ENCODE assay signal across 8 cellular contexts in genomic region chr4:173505924-173506779, GRCh38. TPM values are rescaled to one million over a fixed set of nuclear protein-coding genes. Genes with fewer than 3 reads are reported as not detected.
DNase-seq lines count a peak whose midpoint lies in the region; ATAC-seq and TF ChIP-seq lines count a peak whose summit lies in the region.
"Had no signal": no experiment of that assay in that cellular context is flagged by ENCODE, and none has a peak within 500 bp of the region (broad histone marks: within the 10 kb centered on the region; RNA-seq: fewer than 3 reads in every experiment).

No MANE protein-coding gene starts in this region.

- H3K79me2 ChIP-seq in hepatocyte (peaks cover 9% of the 10 kb centered on the region), smooth muscle cell (ENCODE audit: low read depth) (peaks cover 79% of the 10 kb centered on the region)

- H3K36me3 ChIP-seq in adipocyte (ENCODE audit: control insufficient read depth, insufficient read depth, low read length, severe bottlenecking), result no peaks in the 10 kb centered on the region
- H3K36me3 ChIP-seq in hepatocyte (replicated peaks; ENCODE audit: insufficient read depth, low read depth), result no peaks in the 10 kb centered on the region
- H3K36me3 ChIP-seq in smooth muscle cell (ENCODE audit: low read depth), result no peaks in the 10 kb centered on the region

- H3K4me3 ChIP-seq in adipocyte (ENCODE audit: low read length), result no peak overlapping the region
- H3K4me3 ChIP-seq in hepatocyte, result peak overlapping the region; percentile 14
- H3K4me3 ChIP-seq in smooth muscle cell, result peak overlapping the region; percentile 48

- H3K9me2 ChIP-seq in hepatocyte (replicated peaks; ENCODE audit: insufficient read depth), result no peaks in the 10 kb centered on the region

- H3K9me3 ChIP-seq in adipocyte (ENCODE audit: control insufficient read depth, low read length), result no peaks in the 10 kb centered on the region
- no peaks in the 10 kb centered on the region for H3K9me3 ChIP-seq in hepatocyte (ENCODE audit: low read depth)
- H3K9me3 ChIP-seq in smooth muscle cell (replicated peaks; ENCODE audit: low read depth), result no peaks in the 10 kb centered on the region

- DNase-seq in ELR (ENCODE audit: low read depth) (peak; percentile 46), NCI-H526 treated with DMSO at 0.1 percent for 48 hours (lab: John Stamatoyannopoulos, UW) (peak; percentile 24), adipocyte (ENCODE audit: low read depth) (peak; percentile 77), hepatocyte (ENCODE audit: low spot score) (peak; percentile 61), smooth muscle cell (lab: John Stamatoyannopoulos, UW; ENCODE audit: unreplicated experiment) (no peak)

- H3K27ac ChIP-seq in hepatocyte, result peak overlapping the region; percentile 2
- H3K27ac ChIP-seq in smooth muscle cell (ENCODE audit: low read depth), result peak overlapping the region; percentile 83
- H3K27ac ChIP-seq: epithelial cell of prostate had no signal

- H3K27me3 ChIP-seq in adipocyte (replicated peaks; ENCODE audit: control insufficient read depth, insufficient read depth, low read length) (no peaks in the 10 kb centered on the region), hepatocyte (peaks cover 92% of the 10 kb centered on the region), smooth muscle cell (ENCODE audit: low read depth) (no peaks in the 10 kb centered on the region)

- peaks cover 20% of the 10 kb centered on the region for H3K4me1 ChIP-seq in adipocyte (ENCODE audit: control insufficient read depth, insufficient read depth, low read length)
- peaks cover 6% of the 10 kb centered on the region for H3K4me1 ChIP-seq in hepatocyte (ENCODE audit: insufficient read depth)
- H3K4me1 ChIP-seq in smooth muscle cell (ENCODE audit: low read depth), result peaks cover 19% of the 10 kb centered on the region

- H2AFZ ChIP-seq in hepatocyte, result no peak overlapping the region
- H2AFZ ChIP-seq in smooth muscle cell (ENCODE audit: low read depth), result peak overlapping the region; percentile 65

- H3K4me2 ChIP-seq in hepatocyte (peak overlapping the region; percentile 71), smooth muscle cell (peak overlapping the region; percentile 87)

- peak overlapping the region; percentile 19 for H3K9ac ChIP-seq in adipocyte (ENCODE audit: low read length)
- H3K9ac ChIP-seq in smooth muscle cell (ENCODE audit: low read depth), result peak overlapping the region; percentile 9

- peaks cover 6% of the 10 kb centered on the region for H3F3A ChIP-seq in smooth muscle cell (ENCODE audit: low read depth)

- WGBS in hepatocyte (ENCODE audit: low lambda C conversion rate, missing lambda C conversion rate), result 30% methylated on average over 20 of the region's 20 CpGs
- 21% methylated on average over 20 of the region's 20 CpGs for WGBS in smooth muscle cell (ENCODE audit: low lambda C conversion rate)

- peak; percentile 69 for ATAC-seq in GM19324 (IDR thresholded peaks at IDR 0.05; ENCODE audit: low FRiP score, unreplicated experiment)
- ATAC-seq in HG03135 (IDR thresholded peaks at IDR 0.05; ENCODE audit: unreplicated experiment), result peak; percentile 75

- TF ChIP-seq CTCF in hepatocyte (IDR thresholded peaks at IDR 0.05; ENCODE audit: poor library complexity) (peak; percentile 51), smooth muscle cell (IDR thresholded peaks at IDR 0.05; ENCODE audit: borderline replicate concordance, insufficient read depth, poor library complexity, severe bottlenecking) (peak; percentile 69)

- H4K20me1 ChIP-seq in hepatocyte (ENCODE audit: insufficient read depth, poor library complexity, severe bottlenecking) (no peaks in the 10 kb centered on the region), smooth muscle cell (ENCODE audit: low read depth) (no peaks in the 10 kb centered on the region)

RNA-seq across cellular contexts. Expression of gene HAND2, which starts 23.9 kb away (rescaled TPM):
- 67.9 and 69.7 TPM in 2 replicates for total RNA-seq in hepatocyte
- polyA plus RNA-seq in hepatocyte, result 141 and 152 TPM in 2 replicates
- total RNA-seq in smooth muscle cell, result 243 and 265 TPM in 2 replicates
- 287 and 324 TPM in 2 replicates for polyA plus RNA-seq in smooth muscle cell
